ENCODE assay signal across 8 cellular contexts in genomic region chr6:116008470-116009229, GRCh38. TPM values are rescaled to one million over a fixed set of nuclear protein-coding genes. Genes with fewer than 3 reads are reported as not detected.
A peak's percentile ranks its signal among the peaks of the same experiment; 100 is the strongest.
DNase-seq lines count a peak whose midpoint lies in the region; ATAC-seq and TF ChIP-seq lines count a peak whose summit lies in the region.

No MANE protein-coding gene starts in this region.

- no peaks in the 10 kb centered on the region for H3K4me1 ChIP-seq in smooth muscle cell (ENCODE audit: low read depth)

- 42% methylated on average over 6 of the region's 6 CpGs for WGBS in smooth muscle cell (ENCODE audit: low lambda C conversion rate)

- H3K27me3 ChIP-seq in smooth muscle cell (ENCODE audit: low read depth) = no peaks in the 10 kb centered on the region

- peaks cover 11% of the 10 kb centered on the region for H3F3A ChIP-seq in smooth muscle cell (ENCODE audit: low read depth)

- ATAC-seq in GM18508 (IDR thresholded peaks at IDR 0.05; ENCODE audit: insufficient read depth, unreplicated experiment) (peak; percentile 43), HG02623 (IDR thresholded peaks at IDR 0.05; ENCODE audit: unreplicated experiment) (peak; percentile 48)

- H3K4me3 ChIP-seq in fibroblast of pulmonary artery (replicated peaks; ENCODE audit: low read depth, low read length) (no peak overlapping the region), smooth muscle cell (no peak overlapping the region)

- peak overlapping the region; percentile 4 for H2AFZ ChIP-seq in smooth muscle cell (ENCODE audit: low read depth)

- H3K4me2 ChIP-seq in smooth muscle cell = peak overlapping the region; percentile 12

- no peaks in the 10 kb centered on the region for H4K20me1 ChIP-seq in smooth muscle cell (ENCODE audit: low read depth)

- TF ChIP-seq CTCF in fibroblast of pulmonary artery (IDR thresholded peaks at IDR 0.05; ENCODE audit: low read length, missing control alignments) (no peak), smooth muscle cell (IDR thresholded peaks at IDR 0.05; ENCODE audit: borderline replicate concordance, insufficient read depth, poor library complexity, severe bottlenecking) (no peak)

- H3K9me3 ChIP-seq in smooth muscle cell (replicated peaks; ENCODE audit: low read depth) = no peaks in the 10 kb centered on the region

- peak overlapping the region; percentile 31 for H3K27ac ChIP-seq in smooth muscle cell (ENCODE audit: low read depth)

- DNase-seq in NOMO-1 (lab: John Stamatoyannopoulos, UW; ENCODE audit: unreplicated experiment in 2 of 2) (peak; percentile 80 to 96), fibroblast of pulmonary artery (ENCODE audit: low read depth) (peak; percentile 64), smooth muscle cell (lab: John Stamatoyannopoulos, UW; ENCODE audit: unreplicated experiment) (no peak), DMS53 treated with DMSO at 0.1 percent for 48 hours (lab: John Stamatoyannopoulos, UW; ENCODE audit: unreplicated experiment) (no peak), SW480 (ENCODE audit: low spot score) (no peak)
- no peak for DNase-seq in stimulated activated CD4-positive, alpha-beta T cell treated with anti-CD3 and anti-CD28 coated beads, Interleukin-12 subunit alpha, Interleukin-12 subunit beta, amount 100 ng/mL, for 4 hours

- H3K79me2 ChIP-seq in smooth muscle cell (ENCODE audit: low read depth) = no peaks in the 10 kb centered on the region

- no peak overlapping the region for H3K9ac ChIP-seq in smooth muscle cell (ENCODE audit: low read depth)

- no peaks in the 10 kb centered on the region for H3K36me3 ChIP-seq in smooth muscle cell (ENCODE audit: low read depth)

RNA-seq across cellular contexts. Expression of gene FRK, which starts 52.0 kb away (rescaled TPM):
- 1.4 and 1.6 TPM in 2 replicates for total RNA-seq in smooth muscle cell
- polyA plus RNA-seq in smooth muscle cell = 0.11 and 0.54 TPM in 2 replicates

Comparison
In these comparisons a context has a peak if more than half of its experiments do, and no peak if none do; other contexts are left out.
1. DNase-seq: peak in NOMO-1 (2 of 2) and fibroblast of pulmonary artery (single experiment); none in smooth muscle cell (single experiment), DMS53 treated with DMSO at 0.1 percent for 48 hours (single experiment), stimulated activated CD4-positive, alpha-beta T cell treated with anti-CD3 and anti-CD28 coated beads, Interleukin-12 subunit alpha, Interleukin-12 subunit beta, amount 100 ng/mL, for 4 hours (single experiment) and SW480 (single experiment).